9 cellular contexts compared by ENCODE assay signal in genomic region chr2:43312751-43313641, GRCh38.
A peak's percentile ranks its signal among the peaks of the same experiment; 100 is the strongest.
DNase-seq lines count a peak whose midpoint lies in the region; ATAC-seq and TF ChIP-seq lines count a peak whose summit lies in the region.
"Had no signal": no experiment of that assay in that cellular context is flagged by ENCODE, and none has a peak within 500 bp of the region (broad histone marks: within the 10 kb centered on the region; RNA-seq: fewer than 3 reads in every experiment).

No MANE protein-coding gene starts in this region.

- H3K9ac ChIP-seq in BLaER1 treated with 17β-estradiol and CSF1 and Interleukin-3, amounts not matched to agents 10 nM and 100 nM = peak overlapping the region in 3 of 11 experiments; percentile 16 to 34 (median 20); a peak in 4 of 22 replicates
- peak overlapping the region; percentile 44 for H3K9ac ChIP-seq in endocrine pancreas (ENCODE audit: control insufficient read depth, insufficient read depth, low read length)

- no peak for TF ChIP-seq CTCF in osteocyte (IDR thresholded peaks at IDR 0.05)

- H3K36me3 Mint-ChIP-seq in osteocyte (ENCODE audit: unreplicated experiment) = peaks cover 9% of the 10 kb centered on the region

- H3K36me3 ChIP-seq in BLaER1 treated with 17β-estradiol and CSF1 and Interleukin-3, amounts not matched to agents 10 nM and 100 nM = peaks cover 0 to 17% (median 7%) of the 10 kb centered on the region in 11 experiments; a peak in 3 of 22 replicates
- H3K36me3 ChIP-seq in endocrine pancreas (ENCODE audit: control insufficient read depth, insufficient read depth, low read length) = no peaks in the 10 kb centered on the region

- ATAC-seq in HG03432 (IDR thresholded peaks at IDR 0.05; ENCODE audit: unreplicated experiment) = no peak
- no peak for ATAC-seq in stimulated activated naive CD8-positive, alpha-beta T cell treated with anti-CD3 and anti-CD28 coated beads, Interleukin-15, amount 100 ng/mL, for 72 hours

- H3K27ac Mint-ChIP-seq in osteocyte (ENCODE audit: unreplicated experiment) = peak overlapping the region; percentile 76
- H3K27ac Mint-ChIP-seq in stimulated activated naive CD8-positive, alpha-beta T cell treated with anti-CD3 and anti-CD28 coated beads, Interleukin-15, amount 100 ng/mL, for 72 hours = no peak overlapping the region

- no peak overlapping the region for H3K4me3 ChIP-seq in BLaER1 treated with 17β-estradiol and CSF1 and Interleukin-3, amounts not matched to agents 10 nM and 100 nM
- H3K4me3 ChIP-seq in endocrine pancreas (ENCODE audit: control insufficient read depth, insufficient read depth, low read length) = no peak overlapping the region

- DNase-seq in NCI-H146 (lab: John Stamatoyannopoulos, UW) = peak; percentile 74
- DNase-seq in osteocyte (ENCODE audit: extremely low spot score, unreplicated experiment) = no peak
- DNase-seq in SKM-1 (lab: John Stamatoyannopoulos, UW; ENCODE audit: unreplicated experiment) = no peak
- no peak for DNase-seq in effector CD4-positive, alpha-beta T cell
- DNase-seq in stimulated activated naive CD8-positive, alpha-beta T cell treated with anti-CD3 and anti-CD28 coated beads, Interleukin-15, amount 100 ng/mL, for 72 hours = no peak

- peaks cover 0 to 8% (median 0%) of the 10 kb centered on the region in 11 experiments; a peak in 4 of 22 replicates for H3K9me3 ChIP-seq in BLaER1 treated with 17β-estradiol and CSF1 and Interleukin-3, amounts not matched to agents 10 nM and 100 nM (replicated peaks in 1 of 11)
- no peaks in the 10 kb centered on the region for H3K9me3 ChIP-seq in endocrine pancreas (ENCODE audit: control insufficient read depth, low read length)

- peaks cover 38% of the 10 kb centered on the region for H3K4me1 Mint-ChIP-seq in osteocyte (ENCODE audit: unreplicated experiment)
- peaks cover 26% of the 10 kb centered on the region for H3K4me1 Mint-ChIP-seq in stimulated activated naive CD8-positive, alpha-beta T cell treated with anti-CD3 and anti-CD28 coated beads, Interleukin-15, amount 100 ng/mL, for 72 hours

- H3K4me2 ChIP-seq in BLaER1 treated with 17β-estradiol and CSF1 and Interleukin-3, amounts not matched to agents 10 nM and 100 nM = peak overlapping the region; percentile 20 to 83 (median 67); a peak in 21 of 22 replicates

- peak overlapping the region; percentile 7 for H3K4me3 Mint-ChIP-seq in osteocyte (ENCODE audit: unreplicated experiment)
- H3K4me3 Mint-ChIP-seq in stimulated activated naive CD8-positive, alpha-beta T cell treated with anti-CD3 and anti-CD28 coated beads, Interleukin-15, amount 100 ng/mL, for 72 hours = no peak overlapping the region

- H3K27me3 ChIP-seq in BLaER1 treated with 17β-estradiol and CSF1 and Interleukin-3, amounts not matched to agents 10 nM and 100 nM = no peaks in the 10 kb centered on the region
- no peaks in the 10 kb centered on the region for H3K27me3 ChIP-seq in endocrine pancreas (ENCODE audit: control insufficient read depth, insufficient read depth, low read length)

- no peaks in the 10 kb centered on the region for H4K20me1 ChIP-seq in BLaER1 treated with 17β-estradiol and CSF1 and Interleukin-3, amounts not matched to agents 10 nM and 100 nM

- no peaks in the 10 kb centered on the region for H3K9me3 Mint-ChIP-seq in osteocyte (ENCODE audit: unreplicated experiment)
- H3K9me3 Mint-ChIP-seq in stimulated activated naive CD8-positive, alpha-beta T cell treated with anti-CD3 and anti-CD28 coated beads, Interleukin-15, amount 100 ng/mL, for 72 hours = no peaks in the 10 kb centered on the region

- peak overlapping the region in 9 of 11 experiments; percentile 7 to 61 (median 36); a peak in 12 of 22 replicates for H3K27ac ChIP-seq in BLaER1 treated with 17β-estradiol and CSF1 and Interleukin-3, amounts not matched to agents 10 nM and 100 nM
- H3K27ac ChIP-seq: HL-60 had no signal

- no peaks in the 10 kb centered on the region for H3K27me3 Mint-ChIP-seq in osteocyte (ENCODE audit: unreplicated experiment)
- H3K27me3 Mint-ChIP-seq in stimulated activated naive CD8-positive, alpha-beta T cell treated with anti-CD3 and anti-CD28 coated beads, Interleukin-15, amount 100 ng/mL, for 72 hours = no peaks in the 10 kb centered on the region

- H3K4me1 ChIP-seq in BLaER1 treated with 17β-estradiol and CSF1 and Interleukin-3, amounts not matched to agents 10 nM and 100 nM = peaks cover 18 to 59% (median 34%) of the 10 kb centered on the region in 10 experiments; a peak in 19 of 20 replicates
- H3K4me1 ChIP-seq in endocrine pancreas (ENCODE audit: control insufficient read depth, insufficient read depth, low read length) = peaks cover 7% of the 10 kb centered on the region
